In genomic region chr1:26471201-26471497, GRCh38 we compare ENCODE assay signal across 8 cellular contexts. TPM values are rescaled to one million over a fixed set of nuclear protein-coding genes. Genes with fewer than 3 reads are reported as not detected.
DNase-seq lines count a peak whose midpoint lies in the region; TF ChIP-seq lines count a peak whose summit lies in the region.

No MANE protein-coding gene starts in this region.

- no peaks in the 10 kb centered on the region for H3K9me3 ChIP-seq in WERI-Rb-1 (ENCODE audit: severe bottlenecking)
- H3K9me3 ChIP-seq in iPS DF 6.9 (ENCODE audit: control insufficient read depth, insufficient read depth, low read length), result no peaks in the 10 kb centered on the region
- no peaks in the 10 kb centered on the region for H3K9me3 ChIP-seq in testis

- H3K4me3 Mint-ChIP-seq in activated CD4-positive, alpha-beta T cell treated with anti-CD3 and anti-CD28 coated beads, Interleukin-2, amount 10 ng/mL, durations not matched to agents 7 days and 5 days, result peak overlapping the region; percentile 96

- TF ChIP-seq POLR2A in testis (IDR thresholded peaks at IDR 0.05), result no peak

- H3K27me3 Mint-ChIP-seq in activated CD4-positive, alpha-beta T cell treated with anti-CD3 and anti-CD28 coated beads, Interleukin-2, amount 10 ng/mL, durations not matched to agents 7 days and 5 days, result no peaks in the 10 kb centered on the region

- H3K27me3 ChIP-seq in WERI-Rb-1 (ENCODE audit: insufficient read depth, low read depth, severe bottlenecking) (no peaks in the 10 kb centered on the region), iPS DF 6.9 (ENCODE audit: control insufficient read depth, insufficient read depth, low read length) (no peaks in the 10 kb centered on the region), testis (no peaks in the 10 kb centered on the region)

- peaks cover 52% of the 10 kb centered on the region for H3K36me3 Mint-ChIP-seq in activated CD4-positive, alpha-beta T cell treated with anti-CD3 and anti-CD28 coated beads, Interleukin-2, amount 10 ng/mL, durations not matched to agents 7 days and 5 days (ENCODE audit: low read depth)

- peak overlapping the region; percentile 99 for H3K27ac Mint-ChIP-seq in activated CD4-positive, alpha-beta T cell treated with anti-CD3 and anti-CD28 coated beads, Interleukin-2, amount 10 ng/mL, durations not matched to agents 7 days and 5 days

- CTCF ChIA-PET in activated CD4-positive, alpha-beta T cell treated with anti-CD3 and anti-CD28 coated beads, Interleukin-2, amount 10 ng/mL, durations not matched to agents 7 days and 5 days (lab: Charles Lee), result interaction anchor here (0.8 to 1.5 kb wide), 6 partner anchors 11 to 380 kb away, joined by 3 to 4 read pairs (median 3); partner anchors contain the start of gene DHDDS

- H3K27ac ChIP-seq in WERI-Rb-1 (peak overlapping the region; percentile 100), iPS DF 6.9 (ENCODE audit: low read length) (no peak overlapping the region), substantia nigra (ENCODE audit: low read depth, low read length, poor library complexity, severe bottlenecking) (peak overlapping the region; percentile 99), testis (no peak overlapping the region)

- H3K9me3 Mint-ChIP-seq in activated CD4-positive, alpha-beta T cell treated with anti-CD3 and anti-CD28 coated beads, Interleukin-2, amount 10 ng/mL, durations not matched to agents 7 days and 5 days, result no peaks in the 10 kb centered on the region

- H3K36me3 ChIP-seq in WERI-Rb-1 (peaks cover 70% of the 10 kb centered on the region), iPS DF 6.9 (ENCODE audit: control insufficient read depth, insufficient read depth, low read length) (peaks cover 20% of the 10 kb centered on the region; the same call in 1 of the 2 replicates), testis (ENCODE audit: low read depth, missing control alignments) (no peaks in the 10 kb centered on the region)

- H3K4me1 ChIP-seq in iPS DF 6.9 (ENCODE audit: control insufficient read depth, insufficient read depth, low read length) (no peaks in the 10 kb centered on the region; the same call in 1 of the 2 replicates), testis (peaks cover 15% of the 10 kb centered on the region)

- POLR2A ChIA-PET in activated CD4-positive, alpha-beta T cell treated with anti-CD3 and anti-CD28 coated beads, Interleukin-2, amount 10 ng/mL, durations not matched to agents 7 days and 5 days (lab: Charles Lee), result interaction anchor here (1.1 kb wide), 1 partner anchor 39 kb away, joined by 5 read pairs; the partner anchor contains the start of gene DHDDS

- WGBS in iPS DF 6.9 (ENCODE audit: insufficient coverage, insufficient read length), result no CpG with 5 or more reads among the region's 5 CpGs
- whole genome bisulfite sequencing in testis, 2 donors, result 13 to 23% methylated on average over 5 of the region's 5 CpGs

- intact Hi-C loops in testis (cut with DNase I; ENCODE audit: low total_unique reads), result no loop called here

- peak overlapping the region; percentile 92 for H3K4me3 ChIP-seq in WERI-Rb-1 (ENCODE audit: low read depth, low read length)
- H3K4me3 ChIP-seq in iPS DF 6.9 (ENCODE audit: low read length), result peak overlapping the region; percentile 67; the same call in 1 of the 2 replicates
- H3K4me3 ChIP-seq in testis, result peak overlapping the region in 1 of 2 donors; percentile 97

- H3K4me1 Mint-ChIP-seq in activated CD4-positive, alpha-beta T cell treated with anti-CD3 and anti-CD28 coated beads, Interleukin-2, amount 10 ng/mL, durations not matched to agents 7 days and 5 days, result peaks cover 45% of the 10 kb centered on the region

- DNase-seq in activated CD4-positive, alpha-beta T cell treated with anti-CD3 and anti-CD28 coated beads, Interleukin-2, amount 10 ng/mL, durations not matched to agents 7 days and 5 days, result no peak
- DNase-seq in activated CD4-positive, alpha-beta T cell treated with anti-CD3 and anti-CD28 coated beads, Interleukin-2, amount 50 U/mL, for 1 hour, result no peak
- peak; percentile 85 for DNase-seq in WERI-Rb-1
- no peak for DNase-seq in iPS DF 6.9 (ENCODE audit: low read depth, low spot score)
- peak in 1 of 49 donors; percentile 34 for DNase-seq in substantia nigra (lab: John Stamatoyannopoulos, UW)
- DNase-seq in stimulated activated CD4-positive, alpha-beta T cell treated with anti-CD3 and anti-CD28 coated beads, Interleukin-1b, Interleukin-23, amount 100 ng/mL, for 48 hours, result no peak
- DNase-seq in amniotic stem cell (lab: John Stamatoyannopoulos, UW), result no peak
- no peak for DNase-seq in testis

- no peak for TF ChIP-seq CTCF in WERI-Rb-1 (IDR thresholded peaks at IDR 0.05; ENCODE audit: low read depth, low read length)
- TF ChIP-seq CTCF in testis (IDR thresholded peaks at IDR 0.05), result no peak

RNA-seq across cellular contexts. Expression of gene HMGN2, which starts 1.1 kb away (rescaled TPM):
- 1,000 to 10,000 TPM; 1,241 to 1,307 TPM for total RNA-seq in activated CD4-positive, alpha-beta T cell treated with anti-CD3 and anti-CD28 coated beads, Interleukin-2, amount 10 ng/mL, durations not matched to agents 7 days and 5 days
- 100 to 1,000 TPM; 244 to 285 TPM for total RNA-seq in testis
- polyA plus RNA-seq in testis (ENCODE audit: insufficient read depth, low read depth, low replicate concordance), result 392 TPM

RNA-seq across cellular contexts. Expression of gene DHDDS, which starts 39.0 kb away (rescaled TPM):
- total RNA-seq in activated CD4-positive, alpha-beta T cell treated with anti-CD3 and anti-CD28 coated beads, Interleukin-2, amount 10 ng/mL, durations not matched to agents 7 days and 5 days, result 10 to 100 TPM; 49.1 to 55.3 TPM
- total RNA-seq in testis, result 10 to 100 TPM; 54.8 to 60.7 TPM
- 31.5 TPM for polyA plus RNA-seq in testis (ENCODE audit: insufficient read depth, low read depth, low replicate concordance)

RNA-seq across cellular contexts. Expression of gene RPS6KA1, which starts 58.4 kb away (rescaled TPM):
- total RNA-seq in activated CD4-positive, alpha-beta T cell treated with anti-CD3 and anti-CD28 coated beads, Interleukin-2, amount 10 ng/mL, durations not matched to agents 7 days and 5 days, result 100 to 1,000 TPM; 192 to 199 TPM
- total RNA-seq in testis, result 10 to 100 TPM; 14.9 to 24.2 TPM
- 15.6 TPM for polyA plus RNA-seq in testis (ENCODE audit: insufficient read depth, low read depth, low replicate concordance)

Comparison
In these comparisons a context has a peak if more than half of its experiments do, and no peak if none do; other contexts are left out.
1. H3K27ac ChIP-seq: peak in WERI-Rb-1 (single experiment) and substantia nigra (single experiment); none in iPS DF 6.9 (single experiment) and testis (0 of 2).
2. RNA of gene HMGN2, which starts 1.1 kb away (total RNA-seq): 1,241 to 1,307 TPM in activated CD4-positive, alpha-beta T cell treated with anti-CD3 and anti-CD28 coated beads, Interleukin-2, amount 10 ng/mL, durations not matched to agents 7 days and 5 days; 244 to 285 TPM in testis; every median in the first group is over 4 times any median in the second.
3. RNA of gene RPS6KA1, which starts 58.4 kb away (total RNA-seq): 192 to 199 TPM in activated CD4-positive, alpha-beta T cell treated with anti-CD3 and anti-CD28 coated beads, Interleukin-2, amount 10 ng/mL, durations not matched to agents 7 days and 5 days; 14.9 to 24.2 TPM in testis; every median in the first group is over 4 times any median in the second.